In the genomic region with DNA sequence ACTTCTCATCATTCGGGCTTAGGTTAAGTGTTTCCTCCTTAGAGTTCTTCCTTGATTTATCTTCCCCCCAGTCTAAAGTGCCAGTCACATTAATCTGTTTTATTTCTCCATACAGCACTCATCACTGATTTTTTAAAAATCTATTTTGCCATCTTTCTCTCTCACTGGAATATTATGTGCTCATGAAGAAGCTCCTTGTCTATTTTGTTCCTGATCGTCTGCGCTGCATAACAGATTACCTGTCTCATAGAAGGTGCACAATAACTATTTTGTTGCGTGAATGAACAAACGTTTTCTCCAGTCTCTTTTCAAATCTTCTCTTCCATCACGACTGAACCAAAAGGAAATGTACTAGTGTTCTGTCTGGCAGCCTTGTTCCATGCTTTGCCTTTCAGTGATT, we compare ENCODE assay signal across 15 cellular contexts. TPM values are rescaled to one million over a fixed set of nuclear protein-coding genes. Genes with fewer than 3 reads are reported as not detected.
DNase-seq lines count a peak whose midpoint lies in the region; ATAC-seq and TF ChIP-seq lines count a peak whose summit lies in the region.
"Had no signal": no experiment of that assay in that cellular context is flagged by ENCODE, and none has a peak within 500 bp of the region (broad histone marks: within the 10 kb centered on the region; RNA-seq: fewer than 3 reads in every experiment).

No MANE protein-coding gene starts in this region.

- H3K27ac ChIP-seq in mammary epithelial cell (ENCODE audit: insufficient read depth, low read depth, low read length), result no peak overlapping the region
- H3K27ac ChIP-seq: gastroesophageal sphincter, psoas muscle, SK-N-MC, tibial nerve had no signal

- intact Hi-C loops in MCF 10A (cut with micrococcal nuclease) (no loop called here), mammary epithelial cell (cut with micrococcal nuclease) (no loop called here)
- intact Hi-C loops in activated CD4-positive, alpha-beta memory T cell treated with anti-CD3 and anti-CD28 coated beads for 36 hours (cut with micrococcal nuclease), result loop anchor here (10.0 kb wide), 1 partner anchor 421 kb away; the partner anchor contains the start of gene ATXN2

- no peak overlapping the region for H3K9ac ChIP-seq in mammary epithelial cell (ENCODE audit: insufficient read depth, low read length)

- no peaks in the 10 kb centered on the region for H3K27me3 ChIP-seq in mammary epithelial cell (ENCODE audit: insufficient read depth, low read length)
- H3K27me3 ChIP-seq: gastroesophageal sphincter, tibial nerve had no signal

- H3K4me1 Mint-ChIP-seq in MCF 10A (ENCODE audit: insufficient read depth, unreplicated experiment) (peaks cover 50% of the 10 kb centered on the region), glutamatergic neuron (ENCODE audit: low read depth, unreplicated experiment) (peaks cover 26% of the 10 kb centered on the region)
- peaks cover 57% of the 10 kb centered on the region for H3K4me1 Mint-ChIP-seq in activated CD4-positive, alpha-beta memory T cell treated with anti-CD3 and anti-CD28 coated beads for 36 hours (ENCODE audit: low read depth)

- peaks cover 44% of the 10 kb centered on the region for H3K36me3 Mint-ChIP-seq in MCF 10A (ENCODE audit: insufficient read depth, unreplicated experiment)
- peaks cover 38% of the 10 kb centered on the region for H3K36me3 Mint-ChIP-seq in activated CD4-positive, alpha-beta memory T cell treated with anti-CD3 and anti-CD28 coated beads for 36 hours
- H3K36me3 Mint-ChIP-seq in glutamatergic neuron (ENCODE audit: unreplicated experiment), result peaks cover 10% of the 10 kb centered on the region

- H3K9me3 Mint-ChIP-seq in MCF 10A (ENCODE audit: unreplicated experiment), result no peaks in the 10 kb centered on the region
- H3K9me3 Mint-ChIP-seq in activated CD4-positive, alpha-beta memory T cell treated with anti-CD3 and anti-CD28 coated beads for 36 hours, result peaks cover 7% of the 10 kb centered on the region
- H3K9me3 Mint-ChIP-seq in glutamatergic neuron (ENCODE audit: unreplicated experiment), result peaks cover 7% of the 10 kb centered on the region

- in situ Hi-C loops in mammary epithelial cell (cut with MboI; ENCODE audit: low sequenced_read_pairs in 2 of 2), result loop anchor here in 1 of 2 donors (10.0 kb wide), 1 partner anchor 71 kb away; no protein-coding TSS in a partner anchor

- H3K79me2 ChIP-seq in mammary epithelial cell (ENCODE audit: insufficient read depth, low read length), result peaks cover 88% of the 10 kb centered on the region

- no TSS peak for BruUV-seq in MCF 10A (replicated peaks; lab: Mats Ljungman, UMichigan)
- no TSS peak for BruUV-seq in mammary epithelial cell (replicated peaks; lab: Mats Ljungman, UMichigan)

- no peak for DNase-seq in MCF 10A (ENCODE audit: unreplicated experiment)
- no peak for DNase-seq in mammary epithelial cell
- DNase-seq in activated CD4-positive, alpha-beta memory T cell treated with anti-CD3 and anti-CD28 coated beads for 36 hours, result no peak
- DNase-seq in glutamatergic neuron, result no peak
- DNase-seq in stimulated activated CD4-positive, alpha-beta T cell treated with anti-CD3 and anti-CD28 coated beads, Interleukin-2, amount 100 ng/mL, for 24 hours, result no peak
- DNase-seq in mesenteric fat pad (ENCODE audit: low spot score), result no peak
- DNase-seq: NCI-H1105; NCI-H226; psoas muscle; stimulated activated CD4-positive, alpha-beta T cell treated with anti-CD3 and anti-CD28 coated beads, Interleukin-15, amount 100 ng/mL, for 24 hours had no signal

- H3K4me2 ChIP-seq in mammary epithelial cell (ENCODE audit: insufficient read depth, low read depth, low read length), result no peak overlapping the region

- CTCF ChIA-PET in MCF 10A (lab: Yijun Ruan, JAX), result interaction anchor here (0.6 kb wide), 1 partner anchor 425 kb away, joined by 4 read pairs; no protein-coding TSS in a partner anchor
- CTCF ChIA-PET in mammary epithelial cell (lab: Charles Lee; ENCODE audit: low non-redundant PET), result no interaction called here
- CTCF ChIA-PET in activated CD4-positive, alpha-beta memory T cell treated with anti-CD3 and anti-CD28 coated beads for 36 hours (lab: Charles Lee), result interaction anchor here (1.0 to 1.2 kb wide), 3 partner anchors 13 to 72 kb away, joined by 3 to 4 read pairs (median 3); no protein-coding TSS in a partner anchor

- no peak overlapping the region for H2AFZ ChIP-seq in mammary epithelial cell (ENCODE audit: low read depth, low read length)

- H4K20me1 ChIP-seq in mammary epithelial cell (ENCODE audit: insufficient read depth, low read length), result no peaks in the 10 kb centered on the region

- ATAC-seq in HG03520 (IDR thresholded peaks at IDR 0.05; ENCODE audit: unreplicated experiment), result no peak
- no peak for ATAC-seq in HG02981 (IDR thresholded peaks at IDR 0.05; ENCODE audit: unreplicated experiment)
- ATAC-seq: gastroesophageal sphincter, psoas muscle had no signal

- H3K27ac Mint-ChIP-seq in MCF 10A (ENCODE audit: low read depth, unreplicated experiment), result no peak overlapping the region
- H3K27ac Mint-ChIP-seq in activated CD4-positive, alpha-beta memory T cell treated with anti-CD3 and anti-CD28 coated beads for 36 hours, result peak overlapping the region; percentile 60
- H3K27ac Mint-ChIP-seq in glutamatergic neuron (ENCODE audit: unreplicated experiment), result peak overlapping the region; percentile 46

- H3K9me3 ChIP-seq in mammary epithelial cell (replicated peaks; ENCODE audit: insufficient read depth, low read length), result no peaks in the 10 kb centered on the region
- H3K9me3 ChIP-seq: gastroesophageal sphincter, psoas muscle, tibial nerve had no signal

- dilution Hi-C loops in mammary epithelial cell (cut with HindIII; ENCODE audit: low sequenced_read_pairs), result no loop called here

- POLR2A ChIA-PET in MCF 10A (lab: Yijun Ruan, JAX), result interaction anchor here (0.7 kb wide), 1 partner anchor 61 kb away, joined by 3 read pairs; no protein-coding TSS in a partner anchor
- POLR2A ChIA-PET in activated CD4-positive, alpha-beta memory T cell treated with anti-CD3 and anti-CD28 coated beads for 36 hours (lab: Charles Lee), result interaction anchor here (0.7 kb wide), 1 partner anchor 12 kb away, joined by 3 read pairs; no protein-coding TSS in a partner anchor

- TF ChIP-seq CTCF in MCF 10A (IDR thresholded peaks at IDR 0.05; ENCODE audit: unreplicated experiment) (no peak), mammary epithelial cell (conservative IDR thresholded peaks at IDR 0.05 in 1 of 2, IDR thresholded peaks at IDR 0.05 in 1 of 2; ENCODE audit: extremely low read depth in 1 of 2, insufficient read depth in 1 of 2, low read depth in 1 of 2, low read length in 2 of 2) (no peak), glutamatergic neuron (IDR thresholded peaks at IDR 0.05; ENCODE audit: partially characterized antibody, unreplicated experiment) (no peak)

- H3K27me3 Mint-ChIP-seq in MCF 10A (ENCODE audit: insufficient read depth, unreplicated experiment) (no peaks in the 10 kb centered on the region), glutamatergic neuron (ENCODE audit: unreplicated experiment) (peaks cover 9% of the 10 kb centered on the region)
- no peaks in the 10 kb centered on the region for H3K27me3 Mint-ChIP-seq in activated CD4-positive, alpha-beta memory T cell treated with anti-CD3 and anti-CD28 coated beads for 36 hours

- H3K4me1 ChIP-seq in mammary epithelial cell (ENCODE audit: insufficient read depth, low read length), result peaks cover 27% of the 10 kb centered on the region

- H3K36me3 ChIP-seq in mammary epithelial cell (ENCODE audit: insufficient read depth, low read length), result peaks cover 10% of the 10 kb centered on the region

- peak overlapping the region; percentile 51 for H3K4me3 Mint-ChIP-seq in MCF 10A (ENCODE audit: unreplicated experiment)
- H3K4me3 Mint-ChIP-seq in activated CD4-positive, alpha-beta memory T cell treated with anti-CD3 and anti-CD28 coated beads for 36 hours, result peak overlapping the region; percentile 6
- H3K4me3 Mint-ChIP-seq in glutamatergic neuron (ENCODE audit: unreplicated experiment), result peak overlapping the region; percentile 27

- no peak overlapping the region for H3K4me3 ChIP-seq in mammary epithelial cell (replicated peaks in 1 of 3; ENCODE audit: insufficient read depth in 1 of 3, low read depth in 2 of 3, low read length in 3 of 3)
- H3K4me3 ChIP-seq: gastroesophageal sphincter, psoas muscle, SK-N-MC, tibial nerve had no signal

- WGBS in mammary epithelial cell (ENCODE audit: low coverage, missing lambda C conversion rate), result 99% methylated on average over 6 of the region's 6 CpGs

RNA-seq across cellular contexts. Expression of gene ERP29, which starts 2.7 kb away (rescaled TPM):
- total RNA-seq in MCF 10A (2022), result 124 and 126 TPM in 2 replicates
- total RNA-seq in mammary epithelial cell, result 10 to 100 TPM; 29.8 to 95.2 TPM
- polyA plus RNA-seq in mammary epithelial cell, result 90.3 TPM
- polyA minus RNA-seq in mammary epithelial cell, result 63.1 TPM
- total RNA-seq in activated CD4-positive, alpha-beta memory T cell treated with anti-CD3 and anti-CD28 coated beads for 36 hours, result 100 to 1,000 TPM; 102 to 104 TPM
- 114 TPM for total RNA-seq in glutamatergic neuron (ENCODE audit: unreplicated experiment)
- 41.8 TPM for total RNA-seq in mesenteric fat pad

RNA-seq across cellular contexts. Expression of gene TMEM116, which starts 3.0 kb away (rescaled TPM):
- total RNA-seq in MCF 10A (2022) (13.9 and 15.2 TPM in 2 replicates), mammary epithelial cell (1 to 10 TPM; 6.3 to 7.9 TPM), glutamatergic neuron (ENCODE audit: unreplicated experiment) (9.7 TPM), mesenteric fat pad (6.0 TPM)
- polyA plus RNA-seq in mammary epithelial cell, result 13.4 TPM
- polyA minus RNA-seq in mammary epithelial cell, result 7.5 TPM
- 10 to 100 TPM; 14.0 to 17.1 TPM for total RNA-seq in activated CD4-positive, alpha-beta memory T cell treated with anti-CD3 and anti-CD28 coated beads for 36 hours
